26 cellular contexts compared by ENCODE assay signal in the genomic region with DNA sequence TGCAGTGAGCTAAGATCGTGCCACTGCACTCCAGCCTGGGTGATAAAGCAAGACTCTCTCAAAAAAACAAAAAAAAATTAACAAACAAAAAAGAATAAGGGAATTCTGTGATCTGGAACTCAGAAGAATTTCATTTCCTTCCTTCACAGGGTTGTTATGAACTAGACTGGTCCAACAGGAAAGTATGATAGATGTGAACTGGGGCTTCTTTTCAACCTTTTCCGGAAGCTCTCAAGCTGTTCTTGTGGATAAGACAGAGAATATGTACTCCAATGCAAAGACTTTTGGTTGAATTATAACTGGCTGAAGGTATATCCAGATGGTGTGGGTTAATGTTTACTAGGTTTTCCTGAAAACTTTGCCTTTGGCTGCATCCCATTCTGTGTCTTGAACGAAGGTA.
"Had no signal": no experiment of that assay in that cellular context is flagged by ENCODE, and none has a peak within 500 bp of the region (broad histone marks: within the 10 kb centered on the region; RNA-seq: fewer than 3 reads in every experiment).

No MANE protein-coding gene starts in this region.

- H3K4me1 ChIP-seq: parathyroid adenoma, uterus had no signal

- H3K27me3 Mint-ChIP-seq: naive B cell; natural killer cell treated with Interleukin-12 subunit alpha and Interleukin-12 subunit beta and Interleukin-15 and Interleukin-18, amount 100 ng/mL, for 72 hours; progenitor cell of endocrine pancreas had no signal

- H3K9me3 ChIP-seq: esophagus squamous epithelium, mucosa of descending colon, right atrium auricular region, sigmoid colon, stomach, tibial artery, upper lobe of right lung, uterus had no signal

- H3K36me3 ChIP-seq: neural progenitor cell, uterus had no signal

- ATAC-seq: left lobe of liver; mucosa of descending colon; natural killer cell treated with Interleukin-12 subunit alpha and Interleukin-12 subunit beta and Interleukin-15 and Interleukin-18, amount 100 ng/mL, for 72 hours; stimulated activated effector memory CD8-positive, alpha-beta T cell treated with anti-CD3 and anti-CD28 coated beads, Interleukin-12 subunit alpha, Interleukin-12 subunit beta, amount 100 ng/mL, for 72 hours; upper lobe of right lung had no signal

- H3K27ac Mint-ChIP-seq: mesothelial cell of epicardium; natural killer cell treated with Interleukin-12 subunit alpha and Interleukin-12 subunit beta and Interleukin-15 and Interleukin-18, amount 100 ng/mL, for 72 hours; neural progenitor cell; stimulated activated effector memory CD8-positive, alpha-beta T cell treated with anti-CD3 and anti-CD28 coated beads, Interleukin-12 subunit alpha, Interleukin-12 subunit beta, amount 100 ng/mL, for 72 hours had no signal

- H3K9me3 Mint-ChIP-seq: mesothelial cell of epicardium; naive B cell; natural killer cell treated with Interleukin-12 subunit alpha and Interleukin-12 subunit beta and Interleukin-15 and Interleukin-18, amount 100 ng/mL, for 72 hours; neural progenitor cell; stimulated activated effector memory CD8-positive, alpha-beta T cell treated with anti-CD3 and anti-CD28 coated beads, Interleukin-12 subunit alpha, Interleukin-12 subunit beta, amount 100 ng/mL, for 72 hours had no signal

- H3K27me3 ChIP-seq: esophagus squamous epithelium, neural progenitor cell, right atrium auricular region, sigmoid colon, stomach, tibial artery, upper lobe of right lung, uterus had no signal

- H3K4me2 ChIP-seq: neural progenitor cell had no signal

- FAIRE-seq: colon, keratinocyte had no signal

- DNase-seq: effector CD8-positive, alpha-beta T cell; erythroblast; esophagus squamous epithelium; foreskin melanocyte; mesenchymal stem cell; mucosa of descending colon; naive B cell; sigmoid colon; stimulated activated CD4-positive, alpha-beta T cell treated with anti-CD3 and anti-CD28 coated beads, Interleukin-2, amount 100 ng/mL, for 24 hours; stimulated activated CD4-positive, alpha-beta T cell treated with anti-CD3 and anti-CD28 coated beads, Interleukin-4, amount 100 ng/mL, for 24 hours; stimulated activated naive CD4-positive, alpha-beta T cell treated with Interleukin-2 at 50 U/mL for 16 hours; stomach; tibial artery; upper lobe of right lung; uterus had no signal

- H3K4me3 ChIP-seq: esophagus squamous epithelium, lung, mucosa of descending colon, neural progenitor cell, right atrium auricular region, sigmoid colon, stomach, tibial artery, upper lobe of right lung, uterus had no signal

- H3K27ac ChIP-seq: esophagus squamous epithelium, neural progenitor cell, parathyroid adenoma, right atrium auricular region, sigmoid colon, stomach, tibial artery, upper lobe of right lung, uterus had no signal

- H3K4me3 Mint-ChIP-seq: mesothelial cell of epicardium; natural killer cell treated with Interleukin-12 subunit alpha and Interleukin-12 subunit beta and Interleukin-15 and Interleukin-18, amount 100 ng/mL, for 72 hours; neural progenitor cell; stimulated activated effector memory CD8-positive, alpha-beta T cell treated with anti-CD3 and anti-CD28 coated beads, Interleukin-12 subunit alpha, Interleukin-12 subunit beta, amount 100 ng/mL, for 72 hours had no signal

- H3K9ac ChIP-seq: neural progenitor cell, parathyroid adenoma had no signal

- H2AFZ ChIP-seq: neural progenitor cell, parathyroid adenoma had no signal
